ENCODE assay signal across 8 cellular contexts in genomic region chr15:92655178-92655995, GRCh38. TPM values are rescaled to one million over a fixed set of nuclear protein-coding genes. Genes with fewer than 3 reads are reported as not detected.
DNase-seq lines count a peak whose midpoint lies in the region; ATAC-seq and TF ChIP-seq lines count a peak whose summit lies in the region.

Gene FAM174B (minus strand): TSS chr15:92655775.

- H3K4me1 Mint-ChIP-seq in IgD-negative memory B cell: peaks cover 3 to 9% (median 5%) of the 10 kb centered on the region in 3 donors

- H3K9me3 ChIP-seq in BLaER1 treated with 17β-estradiol and CSF1 and Interleukin-3, amounts not matched to agents 10 nM and 100 nM (replicated peaks in 1 of 11): peaks cover 17 to 36% (median 31%) of the 10 kb centered on the region in 11 experiments
- H3K9me3 ChIP-seq in neural cell (ENCODE audit: low read length) (peaks cover 7% of the 10 kb centered on the region), upper lobe of right lung (no peaks in the 10 kb centered on the region)

- no peaks in the 10 kb centered on the region for H4K20me1 ChIP-seq in BLaER1 treated with 17β-estradiol and CSF1 and Interleukin-3, amounts not matched to agents 10 nM and 100 nM
- no peaks in the 10 kb centered on the region for H4K20me1 ChIP-seq in neural cell (ENCODE audit: insufficient read depth)

- H2AFZ ChIP-seq in neural cell (ENCODE audit: low read depth, low read length): peak within 1 kb of the TSS; percentile 31

- no peak for TF ChIP-seq CTCF in fibroblast of pulmonary artery (IDR thresholded peaks at IDR 0.05; ENCODE audit: low read length, missing control alignments)
- TF ChIP-seq CTCF in neural cell (IDR thresholded peaks at IDR 0.05; ENCODE audit: poor library complexity, severe bottlenecking): peak; percentile 33
- TF ChIP-seq CTCF in upper lobe of right lung (IDR thresholded peaks at IDR 0.05): no peak

- ATAC-seq in GM19035 (IDR thresholded peaks at IDR 0.05; ENCODE audit: unreplicated experiment) (peak; percentile 64), upper lobe of right lung (peak; percentile 77)

- peak; percentile 56 for TF ChIP-seq EP300 in neural cell (conservative IDR thresholded peaks at IDR 0.05; ENCODE audit: poor library complexity, severe bottlenecking)

- H3K4me2 ChIP-seq in BLaER1 treated with 17β-estradiol and CSF1 and Interleukin-3, amounts not matched to agents 10 nM and 100 nM: peak within 1 kb of the TSS; percentile 54 to 73 (median 66)
- peak within 1 kb of the TSS; percentile 37 for H3K4me2 ChIP-seq in neural cell (ENCODE audit: low read length)

- H3K27ac ChIP-seq in BLaER1 treated with 17β-estradiol and CSF1 and Interleukin-3, amounts not matched to agents 10 nM and 100 nM: no peak within 1 kb of the TSS
- H3K27ac ChIP-seq in neural cell (ENCODE audit: low read length) (peak within 1 kb of the TSS; percentile 63), upper lobe of right lung (peak within 1 kb of the TSS; percentile 59)

- intact Hi-C loops in upper lobe of right lung (cut with DNase I): no loop called here

- peaks cover 0 to 4% (median 3%) of the 10 kb centered on the region in 3 donors for H3K9me3 Mint-ChIP-seq in IgD-negative memory B cell

- H3K4me3 Mint-ChIP-seq in IgD-negative memory B cell: peak within 1 kb of the TSS in 3 of 4 donors; percentile 44 to 86 (median 49)

- peaks cover 42% of the 10 kb centered on the region for H3K27me3 Mint-ChIP-seq in IgD-negative memory B cell

- peaks cover 2% of the 10 kb centered on the region for H3K36me3 Mint-ChIP-seq in IgD-negative memory B cell

- peaks cover 2% of the 10 kb centered on the region for H3F3A ChIP-seq in neural cell (ENCODE audit: insufficient read depth, low read length, poor library complexity, severe bottlenecking)

- peaks cover 36 to 57% (median 42%) of the 10 kb centered on the region in 11 experiments for H3K27me3 ChIP-seq in BLaER1 treated with 17β-estradiol and CSF1 and Interleukin-3, amounts not matched to agents 10 nM and 100 nM
- H3K27me3 ChIP-seq in neural cell (ENCODE audit: insufficient read depth, low read depth, low read length) (no peaks in the 10 kb centered on the region), upper lobe of right lung (no peaks in the 10 kb centered on the region)

- H3K4me1 ChIP-seq in BLaER1 treated with 17β-estradiol and CSF1 and Interleukin-3, amounts not matched to agents 10 nM and 100 nM: peaks cover 0 to 6% (median 0%) of the 10 kb centered on the region in 10 experiments; a peak in 3 of 20 replicates
- peaks cover 3% of the 10 kb centered on the region for H3K4me1 ChIP-seq in upper lobe of right lung

- DNase-seq in activated CD8-positive, alpha-beta memory T cell treated with anti-CD3 and anti-CD28 coated beads for 24 hours: peak; percentile 74
- DNase-seq in fibroblast of pulmonary artery (ENCODE audit: low read depth): peak; percentile 5
- peak; percentile 82 for DNase-seq in upper lobe of right lung
- no peak for DNase-seq in GDM1 (lab: John Stamatoyannopoulos, UW)

- no peak within 1 kb of the TSS for H3K9ac ChIP-seq in BLaER1 treated with 17β-estradiol and CSF1 and Interleukin-3, amounts not matched to agents 10 nM and 100 nM
- peak within 1 kb of the TSS; percentile 77 for H3K9ac ChIP-seq in neural cell (ENCODE audit: low read length)

- peak within 1 kb of the TSS; percentile 15 to 64 (median 48); a peak in 17 of 20 replicates for H3K4me3 ChIP-seq in BLaER1 treated with 17β-estradiol and CSF1 and Interleukin-3, amounts not matched to agents 10 nM and 100 nM
- H3K4me3 ChIP-seq in fibroblast of pulmonary artery (replicated peaks; ENCODE audit: low read depth, low read length) (peak within 1 kb of the TSS; percentile 19), neural cell (ENCODE audit: low read length) (peak within 1 kb of the TSS; percentile 69), upper lobe of right lung (peak within 1 kb of the TSS; percentile 57)

- H3K27ac Mint-ChIP-seq in IgD-negative memory B cell: peak within 1 kb of the TSS in 1 of 3 donors; percentile 33

- H3K79me2 ChIP-seq in neural cell (replicated peaks; ENCODE audit: insufficient read depth, low read length): peaks cover under 1% of the 10 kb centered on the region

- H3K9me2 ChIP-seq in neural cell (ENCODE audit: insufficient read depth, low read length): no peaks in the 10 kb centered on the region

- peak; percentile 46 for TF ChIP-seq RAD21 in neural cell (conservative IDR thresholded peaks at IDR 0.05)

- no peaks in the 10 kb centered on the region for H3K36me3 ChIP-seq in BLaER1 treated with 17β-estradiol and CSF1 and Interleukin-3, amounts not matched to agents 10 nM and 100 nM
- no peaks in the 10 kb centered on the region for H3K36me3 ChIP-seq in neural cell (ENCODE audit: insufficient read depth, low read length)
- no peaks in the 10 kb centered on the region for H3K36me3 ChIP-seq in upper lobe of right lung

TF ChIP-seq in neural cell, 6 proteins besides CTCF, POLR2A, EP300 and RAD21:
- peak; percentile 50 for TF ChIP-seq SMC3 (conservative IDR thresholded peaks at IDR 0.05; ENCODE audit: poor library complexity)
- TF ChIP-seq TAF1 (IDR thresholded peaks at IDR 0.05; ENCODE audit: low read depth): peak; percentile 50
- peak; percentile 52 for TF ChIP-seq POLR2AphosphoS5 (IDR thresholded peaks at IDR 0.05)
- TF ChIP-seq REST (IDR thresholded peaks at IDR 0.05; ENCODE audit: borderline replicate concordance): peak; percentile 41
- TF ChIP-seq MXI1 (conservative IDR thresholded peaks at IDR 0.05; ENCODE audit: poor library complexity, severe bottlenecking): peak; percentile 77
- TF ChIP-seq EZH2 (IDR thresholded peaks at IDR 0.05; ENCODE audit: borderline replicate concordance, insufficient read depth, low read length, poor library complexity, severe bottlenecking): no peak
TF ChIP-seq in neural cell: peak in this region for 5.

RNA-seq across cellular contexts. Expression of gene FAM174B, which starts in this region (rescaled TPM):
- polyA plus RNA-seq in IgD-negative memory B cell (1.4 TPM), neural cell (7.0 and 20.1 TPM in 2 replicates)
- polyA minus RNA-seq in neural cell: 13.9 and 15.7 TPM in 2 replicates
- total RNA-seq in upper lobe of right lung: 62.9 TPM

Comparison
In these comparisons a context has a peak if more than half of its experiments do, and no peak if none do; other contexts are left out.
1. H3K27ac ChIP-seq: peak in neural cell (single experiment) and upper lobe of right lung (single experiment); none in BLaER1 treated with 17β-estradiol and CSF1 and Interleukin-3, amounts not matched to agents 10 nM and 100 nM (0 of 11).
2. H3K4me3 ChIP-seq: peak in every context shown above with its lines; median percentile 69 in neural cell; 57 in upper lobe of right lung; 48 in BLaER1 treated with 17β-estradiol and CSF1 and Interleukin-3, amounts not matched to agents 10 nM and 100 nM; 19 in fibroblast of pulmonary artery.